ENCODE assay signal across 32 cellular contexts in the genomic region with DNA sequence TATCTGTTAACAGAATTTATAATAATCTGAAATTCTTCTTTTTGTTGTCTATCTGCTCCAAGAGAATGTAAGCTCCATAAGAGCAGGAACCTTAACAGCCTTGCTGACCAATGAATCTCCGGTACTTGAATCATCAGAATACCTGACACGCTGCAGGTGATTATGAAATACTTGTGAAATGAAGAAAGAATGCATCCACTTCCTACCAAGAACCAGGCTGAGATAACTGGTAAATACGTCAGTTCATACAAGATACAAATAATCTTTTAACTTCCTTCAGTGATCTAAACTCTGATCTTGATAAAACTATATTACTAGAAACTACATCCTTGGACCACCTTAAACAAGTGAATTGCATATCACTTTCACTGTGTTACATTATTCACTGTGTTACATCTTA.
A peak's percentile ranks its signal among the peaks of the same experiment; 100 is the strongest.
DNase-seq lines count a peak whose midpoint lies in the region; ATAC-seq, FAIRE-seq and TF ChIP-seq lines count a peak whose summit lies in the region.
"Had no signal": no experiment of that assay in that cellular context is flagged by ENCODE, and none has a peak within 500 bp of the region (broad histone marks: within the 10 kb centered on the region; RNA-seq: fewer than 3 reads in every experiment).

No MANE protein-coding gene starts in this region.

- H3K36me3 ChIP-seq in RWPE2 (ENCODE audit: low read depth) (no peaks in the 10 kb centered on the region), mesendoderm (ENCODE audit: control insufficient read depth, insufficient read depth, low read length) (no peaks in the 10 kb centered on the region)
- H3K36me3 ChIP-seq: gastroesophageal sphincter, sigmoid colon, thyroid gland had no signal

- TF ChIP-seq CTCF in RWPE2 (IDR thresholded peaks at IDR 0.05; ENCODE audit: poor library complexity, severe bottlenecking), result no peak
- TF ChIP-seq CTCF in epithelial cell of proximal tubule (conservative IDR thresholded peaks at IDR 0.05; ENCODE audit: low read depth, low read length), result no peak

- no peaks in the 10 kb centered on the region for H3K79me1 ChIP-seq in mesendoderm (ENCODE audit: low read length)

- H4K5ac ChIP-seq in mesendoderm (ENCODE audit: low read length), result no peak overlapping the region

- H3K9ac ChIP-seq in mesendoderm (ENCODE audit: low read length), result no peak overlapping the region
- H3K9ac ChIP-seq: SK-N-SH had no signal

- H3K4ac ChIP-seq in mesendoderm (ENCODE audit: low read depth, low read length), result no peak overlapping the region

- H3K4me1 ChIP-seq in RWPE2 (ENCODE audit: insufficient read depth, poor library complexity, severe bottlenecking) (peaks cover 20% of the 10 kb centered on the region), mesendoderm (ENCODE audit: control insufficient read depth, low read depth, low read length) (no peaks in the 10 kb centered on the region)
- H3K4me1 ChIP-seq: A549, gastroesophageal sphincter, sigmoid colon, thyroid gland had no signal

- peak; percentile 61 for FAIRE-seq in GM19239 (lab: Jason Lieb, UNC)
- FAIRE-seq: A549, TTC549 had no signal

- no peak overlapping the region for H4K8ac ChIP-seq in mesendoderm (ENCODE audit: low read depth, low read length)

- H3K18ac ChIP-seq in mesendoderm (ENCODE audit: low read length), result no peak overlapping the region

- H3K27ac ChIP-seq in RWPE2 (ENCODE audit: poor library complexity, severe bottlenecking) (peak overlapping the region; percentile 24), mesendoderm (ENCODE audit: low read depth, low read length) (no peak overlapping the region)
- H3K27ac ChIP-seq: A549, gastroesophageal sphincter, hepatocyte, HL-60, sigmoid colon, thyroid gland had no signal

- no peak overlapping the region for H3K23ac ChIP-seq in mesendoderm (ENCODE audit: low read length)

- ATAC-seq in RWPE2 (ENCODE audit: low read depth) (peak; percentile 93), HG02759 (IDR thresholded peaks at IDR 0.05; ENCODE audit: unreplicated experiment) (no peak)
- ATAC-seq: A549, gastroesophageal sphincter, GM23338, left lobe of liver, T-helper 17 cell had no signal

- no peaks in the 10 kb centered on the region for H3K9me3 ChIP-seq in RWPE2 (ENCODE audit: severe bottlenecking)
- H3K9me3 ChIP-seq: A549, gastroesophageal sphincter, sigmoid colon, SK-N-SH, thyroid gland had no signal

- H2BK15ac ChIP-seq in mesendoderm (replicated peaks; ENCODE audit: low read depth), result no peak overlapping the region

- H3K27me3 ChIP-seq in RWPE2 (ENCODE audit: insufficient read depth, poor library complexity, severe bottlenecking), result no peaks in the 10 kb centered on the region
- H3K27me3 ChIP-seq in mesendoderm (ENCODE audit: insufficient read depth, low read length, poor library complexity), result no peaks in the 10 kb centered on the region
- H3K27me3 ChIP-seq: gastroesophageal sphincter, hepatocyte, sigmoid colon, thyroid gland had no signal

- no peak overlapping the region for H3K56ac ChIP-seq in mesendoderm (ENCODE audit: low read length)

- H2AK5ac ChIP-seq in mesendoderm (ENCODE audit: low read length), result no peak overlapping the region

- H3K4me2 ChIP-seq in mesendoderm (ENCODE audit: low read length), result no peak overlapping the region
- H3K4me2 ChIP-seq: A549, GM23338, hepatocyte, SK-N-SH had no signal

- H2BK5ac ChIP-seq in mesendoderm (ENCODE audit: low read length), result no peak overlapping the region

- H3K4me3 ChIP-seq in RWPE2 (ENCODE audit: severe bottlenecking) (no peak overlapping the region), epithelial cell of proximal tubule (ENCODE audit: low read depth, low read length) (no peak overlapping the region), mesendoderm (ENCODE audit: low read length) (no peak overlapping the region)
- H3K4me3 ChIP-seq: A549, gastroesophageal sphincter, GM23338, hepatocyte, sigmoid colon, thyroid gland had no signal

- H3K79me2 ChIP-seq in mesendoderm (ENCODE audit: control insufficient read depth, insufficient read depth, low read length), result no peaks in the 10 kb centered on the region
- H3K79me2 ChIP-seq: hepatocyte had no signal

- no CpG with 5 or more reads among the region's 3 CpGs for WGBS in mesendoderm (ENCODE audit: extremely low coverage, insufficient coverage, low lambda C conversion rate)

- DNase-seq in GM19239 (ENCODE audit: insufficient read length, low spot score), result no peak
- DNase-seq in RWPE2 (ENCODE audit: low spot score), result no peak
- DNase-seq in epithelial cell of proximal tubule (ENCODE audit: low read depth), result peak; percentile 41
- peak; percentile 8 for DNase-seq in mesendoderm
- no peak for DNase-seq in cerebellar nuclear complex (lab: John Stamatoyannopoulos, UW)
- DNase-seq in NCI-H1417 treated with DMSO at 0.1 percent for 48 hours (lab: John Stamatoyannopoulos, UW), result no peak
- no peak for DNase-seq in SHP77 treated with DMSO at 0.1 percent for 48 hours (lab: John Stamatoyannopoulos, UW)
- DNase-seq: activated CD4-positive, alpha-beta T cell treated with anti-CD3 and anti-CD28 coated beads, Interleukin-2, amount 50 U/mL, for 4 hours; activated CD4-positive, CD25-positive, alpha-beta regulatory T cell; activated gamma-delta T cell treated with Interleukin-2 at 50 U/mL for 16 hours; activated naive CD8-positive, alpha-beta T cell treated with anti-CD3 and anti-CD28 coated beads, Interleukin-2, amount 10 ng/mL, durations not matched to agents 7 days and 5 days; activated T-cell treated with anti-CD3 and anti-CD28 coated beads, Interleukin-2, amount 50 U/mL, for 48 hours; dermis blood vessel endothelial cell; DMS79; endodermal cell; GDM1; MV-4-11; NCI-H146; sigmoid colon; SK-N-SH; stimulated activated CD4-positive, alpha-beta T cell treated with anti-CD3 and anti-CD28 coated beads, Interleukin-12 subunit alpha, Interleukin-12 subunit beta, amount 100 ng/mL, for 4 hours; stimulated activated CD4-positive, alpha-beta T cell treated with anti-CD3 and anti-CD28 coated beads, Interleukin-4, amount 100 ng/mL, for 1 hour; T-helper 17 cell; thyroid gland had no signal

- no peak overlapping the region for H2BK120ac ChIP-seq in mesendoderm (ENCODE audit: low read depth, low read length)

Comparison
In these comparisons a context has a peak if more than half of its experiments do, and no peak if none do; other contexts are left out.
1. DNase-seq: peak in epithelial cell of proximal tubule (single experiment) and mesendoderm (single experiment); none in GM19239 (single experiment), RWPE2 (single experiment), cerebellar nuclear complex (0 of 2), NCI-H1417 treated with DMSO at 0.1 percent for 48 hours (single experiment) and SHP77 treated with DMSO at 0.1 percent for 48 hours (single experiment).